In the genomic region with DNA sequence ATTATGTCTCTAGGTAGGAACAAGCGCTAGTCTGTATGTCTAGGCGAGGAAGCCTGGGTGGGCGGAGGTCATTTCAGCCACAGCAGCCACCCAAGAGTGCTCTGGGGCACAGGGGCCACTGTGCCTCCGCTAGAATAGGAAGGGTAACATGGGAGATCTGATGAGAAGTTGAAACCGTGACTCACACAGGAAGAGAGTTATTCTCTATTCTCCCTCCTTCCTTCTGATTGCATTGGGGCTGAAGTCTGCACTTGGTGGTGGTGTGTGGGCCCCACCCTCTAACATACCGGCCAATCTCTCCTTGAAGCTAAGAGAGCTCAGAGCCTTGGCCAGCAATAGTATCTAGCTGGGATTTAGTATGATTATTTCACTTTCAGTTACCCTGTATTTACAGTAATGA, we compare ENCODE assay signal across 8 cellular contexts. TPM values are rescaled to one million over a fixed set of nuclear protein-coding genes. Genes with fewer than 3 reads are reported as not detected.
A peak's percentile ranks its signal among the peaks of the same experiment; 100 is the strongest.
DNase-seq lines count a peak whose midpoint lies in the region; ATAC-seq and TF ChIP-seq lines count a peak whose summit lies in the region.

No MANE protein-coding gene starts in this region.

- H2AFZ ChIP-seq in neuronal stem cell (ENCODE audit: low read length): no peak overlapping the region

- H2BK15ac ChIP-seq in neuronal stem cell (ENCODE audit: low read length): no peak overlapping the region

- H2BK120ac ChIP-seq in neuronal stem cell (ENCODE audit: low read depth, low read length): no peak overlapping the region

- H3K4me2 ChIP-seq in neuronal stem cell (ENCODE audit: insufficient read depth, low read length, poor library complexity, severe bottlenecking): no peak overlapping the region

- H3K27ac Mint-ChIP-seq in CD4-positive, alpha-beta memory T cell: peak overlapping the region; percentile 26 to 77 (median 64)
- H3K27ac Mint-ChIP-seq in activated CD8-positive, alpha-beta T cell treated with anti-CD3 and anti-CD28 coated beads for 36 hours: peak overlapping the region; percentile 80

- H3K9ac ChIP-seq in neuronal stem cell (ENCODE audit: low read depth, low read length, poor library complexity): no peak overlapping the region

- H3K4me3 ChIP-seq in CD4-positive, alpha-beta memory T cell (ENCODE audit: low read length in 2 of 2): no peak overlapping the region
- H3K4me3 ChIP-seq in neuronal stem cell (ENCODE audit: low read length in 2 of 2): no peak overlapping the region

- no peaks in the 10 kb centered on the region for H3K9me3 ChIP-seq in CD4-positive, alpha-beta memory T cell (ENCODE audit: control insufficient read depth in 1 of 2, low read length in 2 of 2)
- no peaks in the 10 kb centered on the region for H3K9me3 ChIP-seq in neuronal stem cell (replicated peaks in 1 of 2; ENCODE audit: control insufficient read depth in 2 of 2, insufficient read depth in 1 of 2, low read depth in 1 of 2, low read length in 2 of 2)

- no peak for DNase-seq in CD4-positive, alpha-beta memory T cell
- DNase-seq in activated CD8-positive, alpha-beta T cell treated with anti-CD3 and anti-CD28 coated beads for 36 hours: peak; percentile 59
- no peak for DNase-seq in neuronal stem cell (ENCODE audit: low spot score)
- DNase-seq in amniotic stem cell (lab: John Stamatoyannopoulos, UW): no peak
- no peak for DNase-seq in central memory CD4-positive, alpha-beta T cell
- DNase-seq in DMS79 treated with DMSO at 0.1 percent for 48 hours (lab: John Stamatoyannopoulos, UW): no peak

- no peaks in the 10 kb centered on the region for H3K27me3 ChIP-seq in CD4-positive, alpha-beta memory T cell (ENCODE audit: insufficient read depth, low read length)
- no peaks in the 10 kb centered on the region for H3K27me3 ChIP-seq in neuronal stem cell (ENCODE audit: control insufficient read depth in 3 of 3, insufficient read depth in 3 of 3, low read depth in 1 of 3, low read length in 3 of 3)

- no peak overlapping the region for H3K4ac ChIP-seq in neuronal stem cell (ENCODE audit: low read length)

- no peak overlapping the region for H2AK5ac ChIP-seq in neuronal stem cell (ENCODE audit: low read depth, low read length)

- peaks cover 26 to 35% of the 10 kb centered on the region in 2 donors for H3K36me3 Mint-ChIP-seq in CD4-positive, alpha-beta memory T cell
- H3K36me3 Mint-ChIP-seq in activated CD8-positive, alpha-beta T cell treated with anti-CD3 and anti-CD28 coated beads for 36 hours (ENCODE audit: low read depth): peaks cover 14% of the 10 kb centered on the region

- TF ChIP-seq CTCF in activated CD8-positive, alpha-beta T cell treated with anti-CD3 and anti-CD28 coated beads for 36 hours (IDR thresholded peaks at IDR 0.05): no peak

- ATAC-seq in GM19351 (IDR thresholded peaks at IDR 0.05; ENCODE audit: unreplicated experiment) (peak; percentile 89), HG03159 (IDR thresholded peaks at IDR 0.05; ENCODE audit: unreplicated experiment) (peak; percentile 78)
- peak; percentile 99 for ATAC-seq in activated CD8-positive, alpha-beta T cell treated with anti-CD3 and anti-CD28 coated beads for 36 hours

- H2BK5ac ChIP-seq in neuronal stem cell (ENCODE audit: low read length): no peak overlapping the region

- CTCF ChIA-PET in CD4-positive, alpha-beta memory T cell (lab: Charles Lee; ENCODE audit: partially characterized antibody): interaction anchor here (1.0 to 1.6 kb wide), 2 partner anchors 20 to 36 kb away, joined by 5 read pairs; no protein-coding TSS in a partner anchor
- CTCF ChIA-PET in activated CD8-positive, alpha-beta T cell treated with anti-CD3 and anti-CD28 coated beads for 36 hours (lab: Charles Lee): interaction anchor here (0.8 kb wide), 1 partner anchor 16 kb away, joined by 3 read pairs; no protein-coding TSS in a partner anchor

- H4K91ac ChIP-seq in neuronal stem cell (ENCODE audit: low read depth, low read length, poor library complexity): no peak overlapping the region

- POLR2A ChIA-PET in CD4-positive, alpha-beta memory T cell (lab: Charles Lee; ENCODE audit: partially characterized antibody): no interaction called here
- POLR2A ChIA-PET in activated CD8-positive, alpha-beta T cell treated with anti-CD3 and anti-CD28 coated beads for 36 hours (lab: Charles Lee): interaction anchor here (0.6 kb wide), 1 partner anchor 20 kb away, joined by 3 read pairs; no protein-coding TSS in a partner anchor

- H4K8ac ChIP-seq in neuronal stem cell (ENCODE audit: low read depth, low read length): no peak overlapping the region

- no peak overlapping the region for H3K23ac ChIP-seq in neuronal stem cell (ENCODE audit: low read depth, low read length, poor library complexity)

- no peaks in the 10 kb centered on the region for H3K36me3 ChIP-seq in CD4-positive, alpha-beta memory T cell (ENCODE audit: insufficient read depth, low read length)
- H3K36me3 ChIP-seq in neuronal stem cell (replicated peaks in 1 of 2; ENCODE audit: control insufficient read depth in 2 of 2, insufficient read depth in 2 of 2, low read length in 2 of 2): peaks cover 5 to 74% of the 10 kb centered on the region in 2 donors

- no CpG with 5 or more reads among the region's 6 CpGs for WGBS in neuronal stem cell (ENCODE audit: extremely low coverage in 2 of 2, insufficient read length in 2 of 2, insufficient replicate concordance in 1 of 2), 2 donors

- H3K79me1 ChIP-seq in neuronal stem cell (ENCODE audit: low read depth, low read length): no peaks in the 10 kb centered on the region

- peaks cover 6% of the 10 kb centered on the region for H3K4me1 ChIP-seq in CD4-positive, alpha-beta memory T cell (ENCODE audit: insufficient read depth, low read length)
- peaks cover 0 to 1% of the 10 kb centered on the region in 2 donors for H3K4me1 ChIP-seq in neuronal stem cell (ENCODE audit: control insufficient read depth in 2 of 2, insufficient read depth in 1 of 2, low read depth in 1 of 2, low read length in 2 of 2)

- H3K18ac ChIP-seq in neuronal stem cell (ENCODE audit: low read length): no peak overlapping the region

- peaks cover 6 to 34% (median 8%) of the 10 kb centered on the region in 4 donors for H3K4me1 Mint-ChIP-seq in CD4-positive, alpha-beta memory T cell
- peaks cover 19% of the 10 kb centered on the region for H3K4me1 Mint-ChIP-seq in activated CD8-positive, alpha-beta T cell treated with anti-CD3 and anti-CD28 coated beads for 36 hours (ENCODE audit: low read depth)

- no peak overlapping the region for H3K27ac ChIP-seq in CD4-positive, alpha-beta memory T cell (ENCODE audit: low read depth, low read length)
- no peak overlapping the region for H3K27ac ChIP-seq in neuronal stem cell (replicated peaks; ENCODE audit: low read length)

- H3K4me3 Mint-ChIP-seq in CD4-positive, alpha-beta memory T cell: peak overlapping the region in 4 of 8 donors; percentile 7 to 55 (median 26)
- H3K4me3 Mint-ChIP-seq in activated CD8-positive, alpha-beta T cell treated with anti-CD3 and anti-CD28 coated beads for 36 hours: no peak overlapping the region

- no peaks in the 10 kb centered on the region for H3K9me3 Mint-ChIP-seq in CD4-positive, alpha-beta memory T cell
- no peaks in the 10 kb centered on the region for H3K9me3 Mint-ChIP-seq in activated CD8-positive, alpha-beta T cell treated with anti-CD3 and anti-CD28 coated beads for 36 hours

- intact Hi-C loops in CD4-positive, alpha-beta memory T cell (cut with micrococcal nuclease): no loop called here
- intact Hi-C loops in activated CD8-positive, alpha-beta T cell treated with anti-CD3 and anti-CD28 coated beads for 36 hours (cut with micrococcal nuclease): no loop called here

- H3K14ac ChIP-seq in neuronal stem cell (ENCODE audit: low read length): no peak overlapping the region

- no peaks in the 10 kb centered on the region for H3K27me3 Mint-ChIP-seq in CD4-positive, alpha-beta memory T cell
- H3K27me3 Mint-ChIP-seq in activated CD8-positive, alpha-beta T cell treated with anti-CD3 and anti-CD28 coated beads for 36 hours: no peaks in the 10 kb centered on the region

- H2BK12ac ChIP-seq in neuronal stem cell (ENCODE audit: low read length): no peak overlapping the region

RNA-seq across cellular contexts. Expression of a gene that starts 20.3 kb away (rescaled TPM):
- 1 to 10 TPM; 6.7 to 9.6 TPM for total RNA-seq in CD4-positive, alpha-beta memory T cell
- polyA plus RNA-seq in CD4-positive, alpha-beta memory T cell: 1 to 10 TPM; 4.4 to 7.7 TPM
- 1 to 10 TPM; 4.0 to 5.3 TPM for total RNA-seq in activated CD8-positive, alpha-beta T cell treated with anti-CD3 and anti-CD28 coated beads for 36 hours
- polyA plus RNA-seq in neuronal stem cell (2013, experiment 1 of 2): 3.7 TPM
- polyA plus RNA-seq in neuronal stem cell (2013, experiment 2 of 2): 3.4 TPM
